In the genomic region with DNA sequence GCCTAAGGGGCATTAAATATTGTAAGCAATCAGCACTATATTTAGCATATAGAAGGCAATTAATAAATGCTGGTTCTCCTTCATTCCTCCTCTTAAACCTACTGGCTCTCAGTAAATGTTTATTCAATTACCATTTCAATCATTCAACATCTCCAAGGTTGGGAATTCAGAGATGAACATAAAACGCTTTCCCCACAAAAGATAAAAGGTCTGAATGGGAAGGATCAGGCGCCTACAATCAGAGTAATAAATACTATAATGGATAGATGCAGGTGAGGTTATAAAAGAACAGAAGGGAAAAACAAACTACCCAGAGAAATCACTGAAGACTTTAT, we compare ENCODE assay signal across 8 cellular contexts. TPM values are rescaled to one million over a fixed set of nuclear protein-coding genes. Genes with fewer than 3 reads are reported as not detected.
A peak's percentile ranks its signal among the peaks of the same experiment; 100 is the strongest.
DNase-seq lines count a peak whose midpoint lies in the region; ATAC-seq, FAIRE-seq and TF ChIP-seq lines count a peak whose summit lies in the region.

No MANE protein-coding gene starts in this region.

- ATAC-seq in heart right ventricle = no peak
- ATAC-seq in Right ventricle myocardium inferior = no peak
- ATAC-seq in GM19463 (IDR thresholded peaks at IDR 0.05; ENCODE audit: unreplicated experiment) = no peak

- H3K27ac ChIP-seq in heart right ventricle (peak overlapping the region; percentile 40 to 94 (median 87)), breast epithelium (peak overlapping the region; percentile 89 to 97), uterus (peak overlapping the region; percentile 75 to 82)

- H3K36me3 ChIP-seq in heart right ventricle (peaks cover 0 to 44% (median 6%) of the 10 kb centered on the region in 9 donors), breast epithelium (no peaks in the 10 kb centered on the region), mucosa of stomach (ENCODE audit: control insufficient read depth, insufficient read depth, low read length) (no peaks in the 10 kb centered on the region), uterus (no peaks in the 10 kb centered on the region)

- H3K9me3 ChIP-seq in heart right ventricle (no peaks in the 10 kb centered on the region), breast epithelium (no peaks in the 10 kb centered on the region), mucosa of stomach (ENCODE audit: control insufficient read depth, low read length) (no peaks in the 10 kb centered on the region), uterus (no peaks in the 10 kb centered on the region)

- peaks cover 7 to 31% (median 18%) of the 10 kb centered on the region in 9 donors for H3K4me1 ChIP-seq in heart right ventricle
- H3K4me1 ChIP-seq in breast epithelium = peaks cover 3 to 11% of the 10 kb centered on the region in 2 donors
- peaks cover 23% of the 10 kb centered on the region for H3K4me1 ChIP-seq in mucosa of stomach (ENCODE audit: control insufficient read depth, insufficient read depth, low read length)
- H3K4me1 ChIP-seq in uterus = peaks cover 0 to 7% of the 10 kb centered on the region in 2 donors

- H3K4me3 ChIP-seq in heart right ventricle (peak overlapping the region in 9 of 10 donors; percentile 76 to 98 (median 89)), breast epithelium (peak overlapping the region; percentile 87 to 95 (median 92)), mucosa of stomach (ENCODE audit: low read length) (peak overlapping the region; percentile 76), uterus (peak overlapping the region in 1 of 2 donors; percentile 72)

- TF ChIP-seq CTCF in heart right ventricle (IDR thresholded peaks at IDR 0.05) = no peak
- no peak for TF ChIP-seq CTCF in breast epithelium (IDR thresholded peaks at IDR 0.05)
- TF ChIP-seq CTCF in uterus (IDR thresholded peaks at IDR 0.05) = no peak

- DNase-seq in heart right ventricle (no peak), Right ventricle myocardium inferior (ENCODE audit: missing footprints) (no peak), breast epithelium (ENCODE audit: low spot score in 2 of 2) (no peak), uterus (no peak), H54 (ENCODE audit: insufficient read length, low spot score) (no peak), NCI-H187 (lab: John Stamatoyannopoulos, UW) (no peak)

- 97 to 98% methylated on average over 2 of the region's 2 CpGs for WGBS in heart right ventricle, 2 donors

- intact Hi-C loops in heart right ventricle (cut with DNase I) = no loop called here
- intact Hi-C loops in Right ventricle myocardium inferior (cut with DNase I) = no loop called here
- intact Hi-C loops in breast epithelium (cut with DNase I; ENCODE audit: low total_unique reads) = no loop called here
- intact Hi-C loops in uterus (cut with DNase I; ENCODE audit: low total_unique reads) = no loop called here

- FAIRE-seq in H54 (lab: Jason Lieb, UNC) = no peak

- H3K27me3 ChIP-seq in heart right ventricle (no peaks in the 10 kb centered on the region), breast epithelium (no peaks in the 10 kb centered on the region), mucosa of stomach (ENCODE audit: control insufficient read depth, insufficient read depth, low read length) (no peaks in the 10 kb centered on the region), uterus (no peaks in the 10 kb centered on the region)

- no peak for TF ChIP-seq POLR2A in breast epithelium (IDR thresholded peaks at IDR 0.05)
- TF ChIP-seq POLR2A in uterus (IDR thresholded peaks at IDR 0.05) = no peak
- TF ChIP-seq POLR2A in H54 (IDR thresholded peaks at IDR 0.05; ENCODE audit: low read depth, low read length) = no peak

- H3K9ac ChIP-seq in mucosa of stomach (ENCODE audit: low read length) = peak overlapping the region; percentile 76

RNA-seq across cellular contexts. Expression of a gene that starts 0.4 kb away (rescaled TPM):
- total RNA-seq in heart right ventricle (1 to 10 TPM; 1.9 to 4.2 (median 3.5) TPM), Right ventricle myocardium inferior (3.1 TPM), breast epithelium (10 to 100 TPM in 1 of 3 donors, 1 to 10 TPM in 2; 4.4 to 13.6 (median 7.9) TPM), uterus (10 to 100 TPM in 2 of 4 donors, 1 to 10 TPM in 2; 5.4 to 21.3 (median 11.8) TPM)
- 1 to 10 TPM; 2.6 to 7.5 TPM for polyA plus RNA-seq in heart right ventricle

RNA-seq across cellular contexts. Expression of a gene that starts 21.0 kb away (rescaled TPM):
- total RNA-seq in heart right ventricle (10 to 100 TPM; 18.9 to 34.9 (median 27.3) TPM), Right ventricle myocardium inferior (21.2 TPM), breast epithelium (10 to 100 TPM; 35.1 to 48.4 (median 37.6) TPM), uterus (10 to 100 TPM in 3 of 4 donors, 1 to 10 TPM in 1; 5.9 to 67.1 (median 39.1) TPM)
- polyA plus RNA-seq in heart right ventricle = 10 to 100 TPM; 15.6 to 28.5 TPM

RNA-seq across cellular contexts. Expression of a gene that starts 22.1 kb away (rescaled TPM):
- total RNA-seq in heart right ventricle = 10 to 100 TPM; 27.7 to 37.1 (median 30.2) TPM
- polyA plus RNA-seq in heart right ventricle = 10 to 100 TPM; 24.9 to 36.3 TPM
- total RNA-seq in Right ventricle myocardium inferior = 25.5 TPM
- total RNA-seq in breast epithelium = 10 to 100 TPM; 47.5 to 66.2 (median 59.0) TPM
- 100 to 1,000 TPM in 1 of 4 donors, 10 to 100 TPM in 2, 1 to 10 TPM in 1; 4.9 to 105 (median 70.8) TPM for total RNA-seq in uterus

RNA-seq across cellular contexts. Expression of a gene that starts 43.5 kb away (rescaled TPM):
- total RNA-seq in heart right ventricle (under 1 TPM in 1 of 10 donors, not detected in 9; 0.02 TPM), Right ventricle myocardium inferior (not detected), breast epithelium (1 to 10 TPM in 1 of 3 donors, under 1 TPM in 1, not detected in 1; 0.66 to 1.3 TPM), uterus (under 1 TPM in 2 of 4 donors, not detected in 2; 0.06 to 0.69 TPM)
- under 1 TPM in 1 of 2 donors, not detected in 1; 0.01 TPM for polyA plus RNA-seq in heart right ventricle
